In genomic region chr19:19062454-19063182, GRCh38 we compare ENCODE assay signal across 8 cellular contexts. TPM values are rescaled to one million over a fixed set of nuclear protein-coding genes. Genes with fewer than 3 reads are reported as not detected.
DNase-seq lines count a peak whose midpoint lies in the region; ATAC-seq and TF ChIP-seq lines count a peak whose summit lies in the region.

No MANE protein-coding gene starts in this region.

- no peak for ATAC-seq in gastroesophageal sphincter
- no peak for ATAC-seq in HG02840 (IDR thresholded peaks at IDR 0.05; ENCODE audit: low FRiP score, unreplicated experiment)
- ATAC-seq in GM18867 (IDR thresholded peaks at IDR 0.05; ENCODE audit: unreplicated experiment) = no peak

- H3K36me3 ChIP-seq in WERI-Rb-1 = peaks cover 20% of the 10 kb centered on the region
- peaks cover 0 to 22% of the 10 kb centered on the region in 2 donors for H3K36me3 ChIP-seq in gastroesophageal sphincter

- H3K27me3 ChIP-seq in WERI-Rb-1 (ENCODE audit: insufficient read depth, low read depth, severe bottlenecking) (no peaks in the 10 kb centered on the region), gastroesophageal sphincter (no peaks in the 10 kb centered on the region)

- H3K9me3 ChIP-seq in WERI-Rb-1 (ENCODE audit: severe bottlenecking) = no peaks in the 10 kb centered on the region
- H3K9me3 ChIP-seq in gastroesophageal sphincter = no peaks in the 10 kb centered on the region

- no peak for DNase-seq in AG04449 (ENCODE audit: low read depth, low spot score)
- DNase-seq in HPDE6-E6E7 (ENCODE audit: extremely low spot score) = peak; percentile 15
- no peak for DNase-seq in WERI-Rb-1
- DNase-seq in retinal pigment epithelial cell (ENCODE audit: low read depth) = no peak
- DNase-seq in AML-193 (lab: John Stamatoyannopoulos, UW) = no peak

- TF ChIP-seq CTCF in AG04449 (IDR thresholded peaks at IDR 0.05; ENCODE audit: insufficient read depth, low read length, missing control alignments) (no peak), WERI-Rb-1 (IDR thresholded peaks at IDR 0.05; ENCODE audit: low read depth, low read length) (no peak), gastroesophageal sphincter (IDR thresholded peaks at IDR 0.05) (no peak), retinal pigment epithelial cell (conservative IDR thresholded peaks at IDR 0.05; ENCODE audit: low read depth, low read length) (no peak)

- H3K27ac ChIP-seq in WERI-Rb-1 (peak overlapping the region; percentile 61), gastroesophageal sphincter (peak overlapping the region; percentile 74 to 94 (median 90))

- CTCF ChIA-PET in AG04449 (lab: Yijun Ruan, JAX) = interaction anchor here (0.7 to 2.6 kb wide), 5 partner anchors 9 to 428 kb away, joined by 3 to 10 read pairs (median 6); no protein-coding TSS in a partner anchor

- 63 to 100% methylated on average over 1 to 3 of the region's 4 CpGs for WGBS in gastroesophageal sphincter (ENCODE audit: low coverage in 1 of 2), 2 donors

- POLR2A ChIA-PET in AG04449 (lab: Yijun Ruan, JAX) = no interaction called here

- H3K4me3 ChIP-seq in AG04449 (ENCODE audit: low read depth, low read length) (peak overlapping the region; percentile 62; the same call in 1 of the 2 replicates), WERI-Rb-1 (ENCODE audit: low read depth, low read length) (peak overlapping the region; percentile 35), gastroesophageal sphincter (peak overlapping the region; percentile 50 to 94), retinal pigment epithelial cell (ENCODE audit: low read length) (peak overlapping the region; percentile 62)

- no peak for TF ChIP-seq POLR2A in gastroesophageal sphincter (IDR thresholded peaks at IDR 0.05)

- no peak for TF ChIP-seq EP300 in gastroesophageal sphincter (IDR thresholded peaks at IDR 0.05)

- peaks cover 0 to 42% (median 12%) of the 10 kb centered on the region in 3 donors for H3K4me1 ChIP-seq in gastroesophageal sphincter

RNA-seq across cellular contexts. Expression of gene SLC25A42, which starts 1.2 kb away (rescaled TPM):
- 10 to 100 TPM in 3 of 4 donors, 1 to 10 TPM in 1; 8.8 to 16.0 (median 12.9) TPM for total RNA-seq in gastroesophageal sphincter

RNA-seq across cellular contexts. Expression of gene ARMC6, which starts 29.2 kb away (rescaled TPM):
- 10 to 100 TPM; 15.9 to 24.0 (median 19.2) TPM for total RNA-seq in gastroesophageal sphincter

RNA-seq across cellular contexts. Expression of gene SUGP2, which starts 29.3 kb away (rescaled TPM):
- total RNA-seq in gastroesophageal sphincter = 10 to 100 TPM; 18.6 to 57.4 (median 35.2) TPM
